In the genomic region with DNA sequence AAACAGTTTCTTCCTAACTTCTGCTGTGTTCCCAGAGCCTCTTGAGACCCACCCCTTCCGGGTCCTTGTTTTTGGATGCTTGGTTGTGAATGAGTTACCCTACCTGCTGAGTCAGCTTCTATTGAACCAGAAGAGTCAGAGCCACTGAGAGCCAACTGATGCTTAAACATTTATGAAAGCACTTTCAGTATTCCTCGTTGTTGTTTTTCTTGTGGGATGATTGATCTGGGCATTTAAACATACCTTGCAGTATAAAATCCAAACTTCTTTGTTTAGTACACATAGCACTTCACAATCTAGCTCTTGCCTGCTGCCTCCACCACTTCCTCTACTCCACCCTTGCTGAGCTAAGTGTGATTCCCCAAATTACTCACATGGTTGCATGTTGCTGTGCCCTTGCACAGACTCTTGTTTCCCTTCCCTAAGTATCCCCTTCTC, we compare ENCODE assay signal across 9 cellular contexts.
A peak's percentile ranks its signal among the peaks of the same experiment; 100 is the strongest.
DNase-seq lines count a peak whose midpoint lies in the region; ATAC-seq lines count a peak whose summit lies in the region.
"Had no signal": no experiment of that assay in that cellular context is flagged by ENCODE, and none has a peak within 500 bp of the region (broad histone marks: within the 10 kb centered on the region; RNA-seq: fewer than 3 reads in every experiment).

No MANE protein-coding gene starts in this region.

- peak; percentile 41 for DNase-seq in activated naive CD4-positive, alpha-beta T cell treated with anti-CD3 and anti-CD28 coated beads, Interleukin-2, amount 10 ng/mL, durations not matched to agents 7 days and 5 days
- no peak for DNase-seq in activated naive CD4-positive, alpha-beta T cell treated with anti-CD3 and anti-CD28 coated beads, Interleukin-2, amount 50 U/mL, for 16 hours
- DNase-seq in central memory CD8-positive, alpha-beta T cell (ENCODE audit: low spot score in 2 of 2): no peak
- DNase-seq in DMS 273 (lab: John Stamatoyannopoulos, UW; ENCODE audit: unreplicated experiment) (no peak), NCI-H2227 treated with DMSO at 0.1 percent for 48 hours (lab: John Stamatoyannopoulos, UW) (no peak), amniotic stem cell (lab: John Stamatoyannopoulos, UW) (no peak)
- DNase-seq: heart right ventricle had no signal

- CTCF ChIA-PET in activated naive CD4-positive, alpha-beta T cell treated with anti-CD3 and anti-CD28 coated beads, Interleukin-2, amount 10 ng/mL, durations not matched to agents 7 days and 5 days (lab: Charles Lee): interaction anchor here (1.4 to 1.6 kb wide), 3 partner anchors 8 to 198 kb away, joined by 3 to 6 read pairs (median 4); no protein-coding TSS in a partner anchor

- H3K9me3 Mint-ChIP-seq in activated naive CD4-positive, alpha-beta T cell treated with anti-CD3 and anti-CD28 coated beads, Interleukin-2, amount 10 ng/mL, durations not matched to agents 7 days and 5 days: no peaks in the 10 kb centered on the region
- H3K9me3 Mint-ChIP-seq in central memory CD8-positive, alpha-beta T cell: no peaks in the 10 kb centered on the region
- H3K9me3 Mint-ChIP-seq in stimulated activated memory B cell treated with anti-CD40 and anti-IgM and Interleukin-4, amounts not matched to agents 10 μg/mL and 1 μg/mL and 100 μg/mL, for 72 hours: no peaks in the 10 kb centered on the region

- H3K27me3 Mint-ChIP-seq in activated naive CD4-positive, alpha-beta T cell treated with anti-CD3 and anti-CD28 coated beads, Interleukin-2, amount 10 ng/mL, durations not matched to agents 7 days and 5 days: peaks cover 26% of the 10 kb centered on the region
- H3K27me3 Mint-ChIP-seq in central memory CD8-positive, alpha-beta T cell: peaks cover 11% of the 10 kb centered on the region
- peaks cover 33% of the 10 kb centered on the region for H3K27me3 Mint-ChIP-seq in stimulated activated memory B cell treated with anti-CD40 and anti-IgM and Interleukin-4, amounts not matched to agents 10 μg/mL and 1 μg/mL and 100 μg/mL, for 72 hours

- H3K27ac Mint-ChIP-seq in activated naive CD4-positive, alpha-beta T cell treated with anti-CD3 and anti-CD28 coated beads, Interleukin-2, amount 10 ng/mL, durations not matched to agents 7 days and 5 days: peak overlapping the region; percentile 60
- peak overlapping the region; percentile 9 for H3K27ac Mint-ChIP-seq in central memory CD8-positive, alpha-beta T cell (ENCODE audit: low read depth)
- H3K27ac Mint-ChIP-seq in stimulated activated memory B cell treated with anti-CD40 and anti-IgM and Interleukin-4, amounts not matched to agents 10 μg/mL and 1 μg/mL and 100 μg/mL, for 72 hours: no peak overlapping the region

- H3K36me3 Mint-ChIP-seq in activated naive CD4-positive, alpha-beta T cell treated with anti-CD3 and anti-CD28 coated beads, Interleukin-2, amount 10 ng/mL, durations not matched to agents 7 days and 5 days: no peaks in the 10 kb centered on the region
- H3K36me3 Mint-ChIP-seq in central memory CD8-positive, alpha-beta T cell (ENCODE audit: insufficient read depth): peaks cover 3% of the 10 kb centered on the region
- H3K36me3 Mint-ChIP-seq in stimulated activated memory B cell treated with anti-CD40 and anti-IgM and Interleukin-4, amounts not matched to agents 10 μg/mL and 1 μg/mL and 100 μg/mL, for 72 hours: no peaks in the 10 kb centered on the region

- peak; percentile 65 for ATAC-seq in HG03139 (IDR thresholded peaks at IDR 0.05; ENCODE audit: unreplicated experiment)
- ATAC-seq in central memory CD8-positive, alpha-beta T cell (replicated peaks; ENCODE audit: extremely low read depth, poor library complexity, severe bottlenecking): peak; percentile 92
- peak; percentile 72 for ATAC-seq in stimulated activated memory B cell treated with anti-CD40 and anti-IgM and Interleukin-4, amounts not matched to agents 10 μg/mL and 1 μg/mL and 100 μg/mL, for 72 hours

- H3K4me1 Mint-ChIP-seq in activated naive CD4-positive, alpha-beta T cell treated with anti-CD3 and anti-CD28 coated beads, Interleukin-2, amount 10 ng/mL, durations not matched to agents 7 days and 5 days: peaks cover 42% of the 10 kb centered on the region
- peaks cover 53% of the 10 kb centered on the region for H3K4me1 Mint-ChIP-seq in central memory CD8-positive, alpha-beta T cell
- peaks cover 6% of the 10 kb centered on the region for H3K4me1 Mint-ChIP-seq in stimulated activated memory B cell treated with anti-CD40 and anti-IgM and Interleukin-4, amounts not matched to agents 10 μg/mL and 1 μg/mL and 100 μg/mL, for 72 hours

- H3K4me3 Mint-ChIP-seq in activated naive CD4-positive, alpha-beta T cell treated with anti-CD3 and anti-CD28 coated beads, Interleukin-2, amount 10 ng/mL, durations not matched to agents 7 days and 5 days: no peak overlapping the region
- H3K4me3 Mint-ChIP-seq in central memory CD8-positive, alpha-beta T cell: peak overlapping the region; percentile 8
- no peak overlapping the region for H3K4me3 Mint-ChIP-seq in stimulated activated memory B cell treated with anti-CD40 and anti-IgM and Interleukin-4, amounts not matched to agents 10 μg/mL and 1 μg/mL and 100 μg/mL, for 72 hours
